Comparison of ENCODE assay signal across 10 cellular contexts in genomic region chr7:130888017-130888371, GRCh38.
DNase-seq lines count a peak whose midpoint lies in the region; ATAC-seq and TF ChIP-seq lines count a peak whose summit lies in the region.
"Had no signal": no experiment of that assay in that cellular context is flagged by ENCODE, and none has a peak within 500 bp of the region (broad histone marks: within the 10 kb centered on the region; RNA-seq: fewer than 3 reads in every experiment).

No MANE protein-coding gene starts in this region.

- TF ChIP-seq POLR2A in heart left ventricle (IDR thresholded peaks at IDR 0.05) (no peak), upper lobe of left lung (IDR thresholded peaks at IDR 0.05) (no peak)

- peaks cover 25% of the 10 kb centered on the region for H3K36me3 Mint-ChIP-seq in activated naive CD8-positive, alpha-beta T cell treated with anti-CD3 and anti-CD28 coated beads, Interleukin-2, amount 10 ng/mL, durations not matched to agents 7 days and 5 days

- ATAC-seq in heart left ventricle (no peak), upper lobe of left lung (ENCODE audit: low FRiP score in 2 of 2) (no peak), HG03565 (IDR thresholded peaks at IDR 0.05; ENCODE audit: unreplicated experiment) (no peak)
- no peak for ATAC-seq in activated naive CD8-positive, alpha-beta T cell treated with anti-CD3 and anti-CD28 coated beads, Interleukin-2, amount 10 ng/mL, durations not matched to agents 7 days and 5 days (ENCODE audit: low read depth)

- TF ChIP-seq EP300 in upper lobe of left lung (IDR thresholded peaks at IDR 0.05), result no peak

- peaks cover 35% of the 10 kb centered on the region for H3K4me1 Mint-ChIP-seq in activated naive CD8-positive, alpha-beta T cell treated with anti-CD3 and anti-CD28 coated beads, Interleukin-2, amount 10 ng/mL, durations not matched to agents 7 days and 5 days

- no peak overlapping the region for H3K4me3 ChIP-seq in right atrium auricular region
- H3K4me3 ChIP-seq in heart left ventricle, result no peak overlapping the region
- H3K4me3 ChIP-seq in upper lobe of left lung, result no peak overlapping the region
- H3K4me3 ChIP-seq: MG63 had no signal

- no peaks in the 10 kb centered on the region for H3K27me3 Mint-ChIP-seq in activated naive CD8-positive, alpha-beta T cell treated with anti-CD3 and anti-CD28 coated beads, Interleukin-2, amount 10 ng/mL, durations not matched to agents 7 days and 5 days

- H3K9me3 ChIP-seq in right atrium auricular region (no peaks in the 10 kb centered on the region), heart left ventricle (no peaks in the 10 kb centered on the region), upper lobe of left lung (no peaks in the 10 kb centered on the region)
- H3K9me3 ChIP-seq: MG63 had no signal

- peak overlapping the region; percentile 1 to 46 for H3K27ac ChIP-seq in right atrium auricular region
- peak overlapping the region in 3 of 12 donors; percentile 24 to 64 (median 33) for H3K27ac ChIP-seq in heart left ventricle
- H3K27ac ChIP-seq in upper lobe of left lung, result peak overlapping the region; percentile 37 to 91 (median 60)

- TF ChIP-seq CTCF in right atrium auricular region (IDR thresholded peaks at IDR 0.05) (no peak), heart left ventricle (IDR thresholded peaks at IDR 0.05) (no peak), upper lobe of left lung (IDR thresholded peaks at IDR 0.05) (no peak)

- WGBS in heart left ventricle, 4 donors, result 89 to 92% (median 89%) methylated on average over 11 of the region's 11 CpGs
- WGBS in upper lobe of left lung, 2 donors, result 81 to 93% methylated on average over 11 of the region's 11 CpGs

- H3K4me1 ChIP-seq in right atrium auricular region (peaks cover 0 to 51% of the 10 kb centered on the region in 2 donors), heart left ventricle (peaks cover 4 to 71% (median 43%) of the 10 kb centered on the region in 12 donors), upper lobe of left lung (peaks cover 61 to 80% (median 70%) of the 10 kb centered on the region in 4 donors)

- intact Hi-C loops in heart left ventricle (cut with DNase I), result no loop called here

- H3K27ac Mint-ChIP-seq in activated naive CD8-positive, alpha-beta T cell treated with anti-CD3 and anti-CD28 coated beads, Interleukin-2, amount 10 ng/mL, durations not matched to agents 7 days and 5 days, result peak overlapping the region; percentile 11

- DNase-seq in right atrium auricular region (ENCODE audit: low spot score) (no peak), heart left ventricle (no peak), left kidney (ENCODE audit: low read depth, low spot score) (peak; percentile 41), upper lobe of left lung (no peak), NCI-H2081 (lab: John Stamatoyannopoulos, UW) (no peak), NOMO-1 (lab: John Stamatoyannopoulos, UW; ENCODE audit: unreplicated experiment in 2 of 2) (no peak)
- DNase-seq in activated naive CD8-positive, alpha-beta T cell treated with anti-CD3 and anti-CD28 coated beads, Interleukin-2, amount 10 ng/mL, durations not matched to agents 7 days and 5 days, result no peak
- DNase-seq: SIG-M5 had no signal

- no peaks in the 10 kb centered on the region for H3K27me3 ChIP-seq in right atrium auricular region
- H3K27me3 ChIP-seq in heart left ventricle, result no peaks in the 10 kb centered on the region
- no peaks in the 10 kb centered on the region for H3K27me3 ChIP-seq in upper lobe of left lung
- H3K27me3 ChIP-seq: MG63 had no signal

- no peak overlapping the region for H3K4me3 Mint-ChIP-seq in activated naive CD8-positive, alpha-beta T cell treated with anti-CD3 and anti-CD28 coated beads, Interleukin-2, amount 10 ng/mL, durations not matched to agents 7 days and 5 days

- no peaks in the 10 kb centered on the region for H3K9me3 Mint-ChIP-seq in activated naive CD8-positive, alpha-beta T cell treated with anti-CD3 and anti-CD28 coated beads, Interleukin-2, amount 10 ng/mL, durations not matched to agents 7 days and 5 days

- H3K36me3 ChIP-seq in right atrium auricular region, result peaks cover 49% of the 10 kb centered on the region
- peaks cover 0 to 80% (median 56%) of the 10 kb centered on the region in 9 donors for H3K36me3 ChIP-seq in heart left ventricle
- peaks cover 16 to 66% (median 33%) of the 10 kb centered on the region in 4 donors for H3K36me3 ChIP-seq in upper lobe of left lung

- POLR2A ChIA-PET in activated naive CD8-positive, alpha-beta T cell treated with anti-CD3 and anti-CD28 coated beads, Interleukin-2, amount 10 ng/mL, durations not matched to agents 7 days and 5 days (lab: Charles Lee), result no interaction called here
